ENCODE assay signal across 24 cellular contexts in genomic region chr11:115590254-115590653, GRCh38.
DNase-seq lines count a peak whose midpoint lies in the region; ATAC-seq and TF ChIP-seq lines count a peak whose summit lies in the region.
"Had no signal": no experiment of that assay in that cellular context is flagged by ENCODE, and none has a peak within 500 bp of the region (broad histone marks: within the 10 kb centered on the region; RNA-seq: fewer than 3 reads in every experiment).

No MANE protein-coding gene starts in this region.

- H3K27me3 ChIP-seq in CD8-positive, alpha-beta memory T cell (ENCODE audit: insufficient read depth, low read length, poor library complexity, severe bottlenecking) = no peaks in the 10 kb centered on the region
- H3K27me3 ChIP-seq: pancreas, sigmoid colon had no signal

- H3K36me3 ChIP-seq in HEK293 (ENCODE audit: control insufficient read depth in 2 of 2, insufficient read depth in 1 of 2, low read length in 2 of 2) (peaks cover 0 to 5% of the 10 kb centered on the region in 2 experiments; a peak in 1 of 3 replicates), mucosa of descending colon (ENCODE audit: low read depth) (no peaks in the 10 kb centered on the region)
- no peaks in the 10 kb centered on the region for H3K36me3 ChIP-seq in CD8-positive, alpha-beta memory T cell (ENCODE audit: insufficient read depth, low read length)
- H3K36me3 ChIP-seq: pancreas, sigmoid colon, thoracic aorta had no signal

- peaks cover 10% of the 10 kb centered on the region for H3K36me3 Mint-ChIP-seq in glutamatergic neuron (ENCODE audit: unreplicated experiment)
- H3K36me3 Mint-ChIP-seq in stimulated activated memory B cell treated with anti-CD40 and anti-IgM and Interleukin-4, amounts not matched to agents 10 μg/mL and 1 μg/mL and 100 μg/mL, for 72 hours = no peaks in the 10 kb centered on the region
- no peaks in the 10 kb centered on the region for H3K36me3 Mint-ChIP-seq in CD8-positive, alpha-beta memory T cell
- H3K36me3 Mint-ChIP-seq: activated naive CD8-positive, alpha-beta T cell treated with anti-CD3 and anti-CD28 coated beads, Interleukin-2, amount 10 ng/mL, durations not matched to agents 7 days and 5 days; CD4-positive, CD25-positive, alpha-beta regulatory T cell; stimulated activated effector memory CD8-positive, alpha-beta T cell treated with anti-CD3 and anti-CD28 coated beads, Interleukin-12 subunit alpha, Interleukin-12 subunit beta, amount 100 ng/mL, for 72 hours had no signal

- no peak overlapping the region for H3K27ac ChIP-seq in HEK293 (ENCODE audit: extremely low read depth, low read depth, low read length)
- H3K27ac ChIP-seq in CD8-positive, alpha-beta memory T cell (ENCODE audit: low read depth, low read length) = no peak overlapping the region
- H3K27ac ChIP-seq: pancreas, sigmoid colon, thoracic aorta, VCaP had no signal

- peaks cover 7% of the 10 kb centered on the region for H3K27me3 Mint-ChIP-seq in glutamatergic neuron (ENCODE audit: unreplicated experiment)
- no peaks in the 10 kb centered on the region for H3K27me3 Mint-ChIP-seq in stimulated activated memory B cell treated with anti-CD40 and anti-IgM and Interleukin-4, amounts not matched to agents 10 μg/mL and 1 μg/mL and 100 μg/mL, for 72 hours
- H3K27me3 Mint-ChIP-seq in CD8-positive, alpha-beta memory T cell = peaks cover 4 to 8% of the 10 kb centered on the region in 2 donors
- H3K27me3 Mint-ChIP-seq: activated naive CD8-positive, alpha-beta T cell treated with anti-CD3 and anti-CD28 coated beads, Interleukin-2, amount 10 ng/mL, durations not matched to agents 7 days and 5 days; CD4-positive, CD25-positive, alpha-beta regulatory T cell had no signal

- POLR2A ChIA-PET in HEK293 (lab: Yijun Ruan, JAX) = no interaction called here
- POLR2A ChIA-PET in CD8-positive, alpha-beta memory T cell (lab: Charles Lee) = no interaction called here

- H3K4me1 ChIP-seq in HEK293 (ENCODE audit: control insufficient read depth, insufficient read depth, low read length) (no peaks in the 10 kb centered on the region), mucosa of descending colon (ENCODE audit: low read depth) (no peaks in the 10 kb centered on the region)
- no peaks in the 10 kb centered on the region for H3K4me1 ChIP-seq in CD8-positive, alpha-beta memory T cell (ENCODE audit: insufficient read depth, low read length)
- H3K4me1 ChIP-seq: pancreas, sigmoid colon had no signal

- H3K27ac Mint-ChIP-seq in glutamatergic neuron (ENCODE audit: unreplicated experiment) = peak overlapping the region; percentile 85
- H3K27ac Mint-ChIP-seq in stimulated activated memory B cell treated with anti-CD40 and anti-IgM and Interleukin-4, amounts not matched to agents 10 μg/mL and 1 μg/mL and 100 μg/mL, for 72 hours = no peak overlapping the region
- H3K27ac Mint-ChIP-seq in CD8-positive, alpha-beta memory T cell = no peak overlapping the region
- H3K27ac Mint-ChIP-seq: activated naive CD8-positive, alpha-beta T cell treated with anti-CD3 and anti-CD28 coated beads, Interleukin-2, amount 10 ng/mL, durations not matched to agents 7 days and 5 days; CD4-positive, CD25-positive, alpha-beta regulatory T cell; naive thymus-derived CD8-positive, alpha-beta T cell; stimulated activated effector memory CD8-positive, alpha-beta T cell treated with anti-CD3 and anti-CD28 coated beads, Interleukin-12 subunit alpha, Interleukin-12 subunit beta, amount 100 ng/mL, for 72 hours had no signal

- CTCF ChIA-PET in HEK293 (lab: Yijun Ruan, JAX) = no interaction called here
- CTCF ChIA-PET in CD8-positive, alpha-beta memory T cell (lab: Charles Lee) = no interaction called here

- DNase-seq in COR-L47 (lab: John Stamatoyannopoulos, UW) (peak; percentile 55), NCI-H2171 (lab: John Stamatoyannopoulos, UW) (peak; percentile 25), glutamatergic neuron (no peak), mucosa of descending colon (no peak)
- no peak for DNase-seq in CD8-positive, alpha-beta memory T cell
- DNase-seq: activated CD4-positive, alpha-beta T cell treated with anti-CD3 and anti-CD28 coated beads, Interleukin-2, amount 50 U/mL, for 1 hour; activated CD8-positive, alpha-beta memory T cell treated with anti-CD3 and anti-CD28 coated beads, Interleukin-2, amount 50 U/mL, for 4 hours; activated naive CD8-positive, alpha-beta T cell treated with anti-CD3 and anti-CD28 coated beads, Interleukin-2, amount 10 ng/mL, durations not matched to agents 7 days and 5 days; CD4-positive, CD25-positive, alpha-beta regulatory T cell; effector CD8-positive, alpha-beta T cell; foreskin melanocyte; mesendoderm; naive thymus-derived CD8-positive, alpha-beta T cell; NCI-H1105 treated with DMSO at 0.1 percent for 48 hours; NCI-H526; pancreas; SHP77 treated with DMSO at 0.1 percent for 48 hours; sigmoid colon had no signal

- H3K4me3 ChIP-seq in HEK293 (ENCODE audit: low read depth, low read length) = no peak overlapping the region
- H3K4me3 ChIP-seq in mucosa of descending colon = no peak overlapping the region
- no peak overlapping the region for H3K4me3 ChIP-seq in CD8-positive, alpha-beta memory T cell (ENCODE audit: low read length)
- H3K4me3 ChIP-seq: pancreas, sigmoid colon, thoracic aorta had no signal

- no peak for TF ChIP-seq CTCF in HEK293 (tag by site-specific recombination; IDR thresholded peaks at IDR 0.05)
- no peak for TF ChIP-seq CTCF in glutamatergic neuron (IDR thresholded peaks at IDR 0.05; ENCODE audit: partially characterized antibody, unreplicated experiment)
- TF ChIP-seq CTCF in mucosa of descending colon (IDR thresholded peaks at IDR 0.05) = no peak

- intact Hi-C loops in mucosa of descending colon (cut with DNase I, micrococcal nuclease) = no loop called here

- H3K9me3 Mint-ChIP-seq in glutamatergic neuron (ENCODE audit: unreplicated experiment) = peaks cover 5% of the 10 kb centered on the region
- H3K9me3 Mint-ChIP-seq in stimulated activated memory B cell treated with anti-CD40 and anti-IgM and Interleukin-4, amounts not matched to agents 10 μg/mL and 1 μg/mL and 100 μg/mL, for 72 hours = peaks cover 9% of the 10 kb centered on the region
- H3K9me3 Mint-ChIP-seq in CD8-positive, alpha-beta memory T cell = peaks cover 0 to 15% (median 10%) of the 10 kb centered on the region in 5 donors

- H3K4me1 Mint-ChIP-seq in glutamatergic neuron (ENCODE audit: low read depth, unreplicated experiment) = peaks cover 37% of the 10 kb centered on the region
- no peaks in the 10 kb centered on the region for H3K4me1 Mint-ChIP-seq in stimulated activated memory B cell treated with anti-CD40 and anti-IgM and Interleukin-4, amounts not matched to agents 10 μg/mL and 1 μg/mL and 100 μg/mL, for 72 hours
- no peaks in the 10 kb centered on the region for H3K4me1 Mint-ChIP-seq in CD8-positive, alpha-beta memory T cell
- H3K4me1 Mint-ChIP-seq: activated naive CD8-positive, alpha-beta T cell treated with anti-CD3 and anti-CD28 coated beads, Interleukin-2, amount 10 ng/mL, durations not matched to agents 7 days and 5 days; CD4-positive, CD25-positive, alpha-beta regulatory T cell; naive thymus-derived CD8-positive, alpha-beta T cell; stimulated activated effector memory CD8-positive, alpha-beta T cell treated with anti-CD3 and anti-CD28 coated beads, Interleukin-12 subunit alpha, Interleukin-12 subunit beta, amount 100 ng/mL, for 72 hours had no signal

- H3K9me3 ChIP-seq in HEK293 (ENCODE audit: control insufficient read depth, insufficient read depth, low read depth, low read length) (no peaks in the 10 kb centered on the region), mucosa of descending colon (no peaks in the 10 kb centered on the region)
- H3K9me3 ChIP-seq in CD8-positive, alpha-beta memory T cell (ENCODE audit: low read length) = peaks cover 5% of the 10 kb centered on the region
- H3K9me3 ChIP-seq: pancreas had no signal

- no peak overlapping the region for H3K4me3 Mint-ChIP-seq in glutamatergic neuron (ENCODE audit: unreplicated experiment)
- H3K4me3 Mint-ChIP-seq in stimulated activated memory B cell treated with anti-CD40 and anti-IgM and Interleukin-4, amounts not matched to agents 10 μg/mL and 1 μg/mL and 100 μg/mL, for 72 hours = no peak overlapping the region
- no peak overlapping the region for H3K4me3 Mint-ChIP-seq in CD8-positive, alpha-beta memory T cell
- H3K4me3 Mint-ChIP-seq: activated naive CD8-positive, alpha-beta T cell treated with anti-CD3 and anti-CD28 coated beads, Interleukin-2, amount 10 ng/mL, durations not matched to agents 7 days and 5 days; CD4-positive, CD25-positive, alpha-beta regulatory T cell; naive thymus-derived CD8-positive, alpha-beta T cell; stimulated activated effector memory CD8-positive, alpha-beta T cell treated with anti-CD3 and anti-CD28 coated beads, Interleukin-12 subunit alpha, Interleukin-12 subunit beta, amount 100 ng/mL, for 72 hours had no signal

- ATAC-seq in HG03280 (IDR thresholded peaks at IDR 0.05; ENCODE audit: unreplicated experiment) (no peak), mucosa of descending colon (no peak)
- ATAC-seq in stimulated activated memory B cell treated with anti-CD40 and anti-IgM and Interleukin-4, amounts not matched to agents 10 μg/mL and 1 μg/mL and 100 μg/mL, for 72 hours = no peak
- ATAC-seq: naive thymus-derived CD8-positive, alpha-beta T cell; stimulated activated effector memory CD8-positive, alpha-beta T cell treated with anti-CD3 and anti-CD28 coated beads, Interleukin-12 subunit alpha, Interleukin-12 subunit beta, amount 100 ng/mL, for 72 hours had no signal

TF ChIP-seq in HEK293, 187 proteins besides CTCF, POLR2A, EP300 and RAD21:
- 0 out of 2 replicates have a peak, but pooled peaks have one; percentile 29 for TF ChIP-seq ZNF600 (tag by site-specific recombination; IDR thresholded peaks at IDR 0.05)
- TF ChIP-seq SCRT1 (tag by site-specific recombination; IDR thresholded peaks at IDR 0.05; ENCODE audit: borderline replicate concordance) = no peak

Comparison
In these comparisons a context has a peak if more than half of its experiments do, and no peak if none do; other contexts are left out.
1. DNase-seq: peak in COR-L47 (single experiment) and NCI-H2171 (single experiment); none in glutamatergic neuron (single experiment), mucosa of descending colon (0 of 3) and CD8-positive, alpha-beta memory T cell (0 of 5).